ENCODE assay signal across 8 cellular contexts in genomic region chr7:90244909-90245841, GRCh38. TPM values are rescaled to one million over a fixed set of nuclear protein-coding genes. Genes with fewer than 3 reads are reported as not detected.
DNase-seq lines count a peak whose midpoint lies in the region; ATAC-seq and TF ChIP-seq lines count a peak whose summit lies in the region.

A gene with protein sequence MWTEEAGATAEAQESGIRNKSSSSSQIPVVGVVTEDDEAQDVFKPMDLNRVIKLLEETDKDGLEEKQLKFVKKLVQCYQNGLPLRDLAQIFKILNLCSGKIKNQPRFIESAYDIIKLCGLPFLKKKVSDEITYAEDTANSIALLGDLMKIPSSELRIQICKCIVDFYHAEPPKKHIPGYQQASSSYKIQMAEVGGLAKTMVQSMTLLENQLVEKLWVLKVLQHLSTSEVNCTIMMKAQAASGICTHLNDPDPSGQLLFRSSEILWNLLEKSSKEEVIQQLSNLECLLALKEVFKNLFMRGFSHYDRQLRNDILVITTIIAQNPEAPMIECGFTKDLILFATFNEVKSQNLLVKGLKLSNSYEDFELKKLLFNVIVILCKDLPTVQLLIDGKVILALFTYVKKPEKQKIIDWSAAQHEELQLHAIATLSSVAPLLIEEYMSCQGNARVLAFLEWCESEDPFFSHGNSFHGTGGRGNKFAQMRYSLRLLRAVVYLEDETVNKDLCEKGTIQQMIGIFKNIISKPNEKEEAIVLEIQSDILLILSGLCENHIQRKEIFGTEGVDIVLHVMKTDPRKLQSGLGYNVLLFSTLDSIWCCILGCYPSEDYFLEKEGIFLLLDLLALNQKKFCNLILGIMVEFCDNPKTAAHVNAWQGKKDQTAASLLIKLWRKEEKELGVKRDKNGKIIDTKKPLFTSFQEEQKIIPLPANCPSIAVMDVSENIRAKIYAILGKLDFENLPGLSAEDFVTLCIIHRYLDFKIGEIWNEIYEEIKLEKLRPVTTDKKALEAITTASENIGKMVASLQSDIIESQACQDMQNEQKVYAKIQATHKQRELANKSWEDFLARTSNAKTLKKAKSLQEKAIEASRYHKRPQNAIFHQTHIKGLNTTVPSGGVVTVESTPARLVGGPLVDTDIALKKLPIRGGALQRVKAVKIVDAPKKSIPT (plus strand): TSS chr7:90245174. CDS start chr7:90245425, 251 bp downstream.

- DNase-seq in BE2C: peak; percentile 90
- peak; percentile 67 for DNase-seq in NCI-H510A treated with DMSO at 0.1 percent for 48 hours (lab: John Stamatoyannopoulos, UW)
- peak; percentile 77 to 81 for DNase-seq in activated CD4-positive, alpha-beta T cell treated with anti-CD3 and anti-CD28 coated beads, Interleukin-2, amount 50 U/mL, for 24 hours (ENCODE audit: low read depth in 1 of 2, low spot score in 1 of 2)
- peak; percentile 75 to 86 for DNase-seq in dermis microvascular lymphatic vessel endothelial cell (ENCODE audit: low read depth in 2 of 2)
- DNase-seq in right lobe of liver: peak; percentile 89 to 94 (median 92)
- peak; percentile 84 to 87 for DNase-seq in stimulated activated CD4-positive, alpha-beta T cell treated with anti-CD3 and anti-CD28 coated beads, Interleukin-2, amount 100 ng/mL, for 48 hours

- no peaks in the 10 kb centered on the region for H3K9me3 ChIP-seq in BE2C
- H3K9me3 ChIP-seq in right lobe of liver: no peaks in the 10 kb centered on the region

- ATAC-seq in HG03354 (IDR thresholded peaks at IDR 0.05; ENCODE audit: poor library complexity, severe bottlenecking, unreplicated experiment): peak; percentile 84
- ATAC-seq in right lobe of liver: peak; percentile 98 to 99 (median 98)

- intact Hi-C loops in right lobe of liver (cut with DNase I): no loop called here

- H3K4me3 ChIP-seq in BE2C (ENCODE audit: low read depth, low read length): peak within 1 kb of the TSS; percentile 84
- H3K4me3 ChIP-seq in right lobe of liver: peak within 1 kb of the TSS; percentile 63 to 97 (median 95)

- WGBS in right lobe of liver (ENCODE audit: insufficient coverage, low coverage, low lambda C conversion rate, missing lambda C conversion rate): under 1% methylated on average over 54 of the region's 59 CpGs

- H3K27me3 ChIP-seq in BE2C (peaks cover 9% of the 10 kb centered on the region), right lobe of liver (no peaks in the 10 kb centered on the region)

- H3K4me1 ChIP-seq in BE2C: no peaks in the 10 kb centered on the region
- peaks cover 0 to 5% (median 0%) of the 10 kb centered on the region in 4 donors for H3K4me1 ChIP-seq in right lobe of liver

- peak; percentile 33 for TF ChIP-seq CTCF in BE2C (IDR thresholded peaks at IDR 0.05; ENCODE audit: low read depth, low read length)
- TF ChIP-seq CTCF in right lobe of liver (IDR thresholded peaks at IDR 0.05): peak in 3 of 4 donors; percentile 10 to 52 (median 19)

- H3K27ac ChIP-seq in right lobe of liver: peak within 1 kb of the TSS; percentile 13 to 49 (median 45)

- no peaks in the 10 kb centered on the region for H3K36me3 ChIP-seq in BE2C
- H3K36me3 ChIP-seq in right lobe of liver: no peaks in the 10 kb centered on the region

- TF ChIP-seq POLR2A in GM19193 (IDR thresholded peaks at IDR 0.05; ENCODE audit: extremely low read depth, insufficient read depth, insufficient read length) (peak; percentile 66), right lobe of liver (IDR thresholded peaks at IDR 0.05) (peak; percentile 43)

RNA-seq across cellular contexts. Expression of the gene that starts here (rescaled TPM):
- not detected for polyA plus RNA-seq in BE2C (2012; ENCODE audit: insufficient read depth, insufficient read length, low read depth)
- 0.63 and 0.90 TPM in 2 replicates for total RNA-seq in dermis microvascular lymphatic vessel endothelial cell
- total RNA-seq in right lobe of liver: 1 to 10 TPM; 1.7 to 8.2 (median 3.8) TPM

Comparison
In these comparisons a context has a peak if more than half of its experiments do, and no peak if none do; other contexts are left out.
1. Peak in every context shown above with its lines: DNase-seq, ATAC-seq, H3K4me3 ChIP-seq and H3K27ac ChIP-seq.
2. Peak in DNase-seq in dermis microvascular lymphatic vessel endothelial cell; RNA of the gene not detected or under 1 TPM.